9 cellular contexts compared by ENCODE assay signal in genomic region chr7:149865437-149865836, GRCh38. TPM values are rescaled to one million over a fixed set of nuclear protein-coding genes. Genes with fewer than 3 reads are reported as not detected.
DNase-seq lines count a peak whose midpoint lies in the region; ATAC-seq and TF ChIP-seq lines count a peak whose summit lies in the region.
"Had no signal": no experiment of that assay in that cellular context is flagged by ENCODE, and none has a peak within 500 bp of the region (broad histone marks: within the 10 kb centered on the region; RNA-seq: fewer than 3 reads in every experiment).

No MANE protein-coding gene starts in this region.

- BruUV-seq in Calu3 (replicated peaks; lab: Mats Ljungman, UMichigan) = no TSS peak

- TF ChIP-seq CTCF in RWPE2 (IDR thresholded peaks at IDR 0.05; ENCODE audit: poor library complexity, severe bottlenecking) (no peak), Calu3 (IDR thresholded peaks at IDR 0.05; ENCODE audit: unreplicated experiment) (no peak)

- H3K27ac Mint-ChIP-seq in Calu3 (ENCODE audit: unreplicated experiment) = no peak overlapping the region

- no peaks in the 10 kb centered on the region for H3K9me3 ChIP-seq in RWPE2 (ENCODE audit: severe bottlenecking)

- ATAC-seq in GM18858 (IDR thresholded peaks at IDR 0.05; ENCODE audit: unreplicated experiment) = peak; percentile 44
- ATAC-seq in RWPE2 (ENCODE audit: low read depth) = peak; percentile 28; the same call in 2 of the 3 replicates
- ATAC-seq in HG02973 (IDR thresholded peaks at IDR 0.05; ENCODE audit: unreplicated experiment) = no peak

- intact Hi-C loops in Calu3 (cut with micrococcal nuclease; ENCODE audit: unreplicated experiment) = no loop called here

- no peaks in the 10 kb centered on the region for H3K9me3 Mint-ChIP-seq in Calu3 (ENCODE audit: low read depth, unreplicated experiment)

- H3K36me3 Mint-ChIP-seq in Calu3 (ENCODE audit: insufficient read depth, unreplicated experiment) = no peaks in the 10 kb centered on the region

- DNase-seq in RWPE2 (ENCODE audit: low spot score) = no peak
- DNase-seq in activated effector memory CD4-positive, alpha-beta T cell treated with anti-CD3 and anti-CD28 coated beads, Interleukin-2, amount 50 U/mL, for 16 hours = peak; percentile 82
- peak; percentile 43 for DNase-seq in stimulated activated CD4-positive, alpha-beta T cell treated with anti-CD3 and anti-CD28 coated beads, Interleukin-12 subunit alpha, Interleukin-12 subunit beta, amount 100 ng/mL, for 4 hours
- DNase-seq in RKO (ENCODE audit: low spot score) = no peak
- no peak for DNase-seq in Calu3
- DNase-seq in NAMALWA (ENCODE audit: low spot score) = no peak
- DNase-seq: NCI-H1417 had no signal

- no peak overlapping the region for H3K4me3 ChIP-seq in RWPE2 (ENCODE audit: severe bottlenecking)

- H3K27me3 Mint-ChIP-seq in Calu3 (ENCODE audit: unreplicated experiment) = no peaks in the 10 kb centered on the region

- no peaks in the 10 kb centered on the region for H3K4me1 Mint-ChIP-seq in Calu3 (ENCODE audit: low read depth, unreplicated experiment)

- no peak overlapping the region for H3K27ac ChIP-seq in RWPE2 (ENCODE audit: poor library complexity, severe bottlenecking)

- H3K4me3 Mint-ChIP-seq in Calu3 (ENCODE audit: low read depth, unreplicated experiment) = no peak overlapping the region

- H3K36me3 ChIP-seq in RWPE2 (ENCODE audit: low read depth) = no peaks in the 10 kb centered on the region

- H3K4me1 ChIP-seq in RWPE2 (ENCODE audit: insufficient read depth, poor library complexity, severe bottlenecking) = no peaks in the 10 kb centered on the region

- H3K27me3 ChIP-seq in RWPE2 (ENCODE audit: insufficient read depth, poor library complexity, severe bottlenecking) = no peaks in the 10 kb centered on the region

- CTCF ChIA-PET in Calu3 (lab: Charles Lee) = no interaction called here

RNA-seq across cellular contexts. Expression of gene ATP6V0E2, which starts 8.3 kb away (rescaled TPM):
- 27.2 and 28.8 TPM in 2 replicates for total RNA-seq in Calu3 (2022)

RNA-seq across cellular contexts. Expression of gene ZNF862, which starts 27.3 kb away (rescaled TPM):
- total RNA-seq in Calu3 (2022) = 17.7 and 19.4 TPM in 2 replicates

Comparison
In these comparisons a context has a peak if more than half of its experiments do, and no peak if none do; other contexts are left out.
1. DNase-seq: peak in activated effector memory CD4-positive, alpha-beta T cell treated with anti-CD3 and anti-CD28 coated beads, Interleukin-2, amount 50 U/mL, for 16 hours (single experiment) and stimulated activated CD4-positive, alpha-beta T cell treated with anti-CD3 and anti-CD28 coated beads, Interleukin-12 subunit alpha, Interleukin-12 subunit beta, amount 100 ng/mL, for 4 hours (single experiment); none in RWPE2 (single experiment), RKO (single experiment), Calu3 (single experiment) and NAMALWA (single experiment).